15 cellular contexts compared by ENCODE assay signal in the genomic region with DNA sequence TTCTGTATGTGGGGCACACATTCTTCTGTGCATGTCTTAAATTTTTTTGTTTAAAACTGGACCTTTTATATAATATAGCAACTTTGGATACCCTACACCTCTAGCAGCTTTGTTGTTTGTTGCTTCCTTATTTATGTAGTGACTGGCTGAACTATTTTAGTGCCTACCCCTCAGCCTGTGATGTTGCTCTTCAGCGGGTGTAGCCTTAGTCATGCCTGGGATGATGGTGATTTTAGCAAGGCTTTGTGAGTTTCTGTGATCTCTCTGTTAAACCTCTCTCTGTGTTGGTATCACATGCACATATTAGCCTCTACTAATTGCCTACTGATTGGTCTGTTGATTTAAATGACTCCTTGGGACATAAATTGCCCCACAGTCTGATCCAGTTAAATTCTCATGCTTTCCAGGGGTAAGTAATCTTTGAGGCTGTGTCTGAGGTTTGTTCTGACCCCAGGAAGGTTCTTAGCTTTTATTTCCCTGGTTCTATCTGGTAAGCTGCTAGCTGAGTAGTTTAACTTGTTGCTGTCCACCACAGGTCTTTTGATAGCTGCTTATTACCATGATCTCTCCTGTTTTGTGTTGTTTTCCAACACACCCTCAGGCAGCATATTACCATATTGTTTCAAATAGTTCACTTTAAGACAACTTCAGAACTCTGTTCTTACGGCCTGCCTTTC. TPM values are rescaled to one million over a fixed set of nuclear protein-coding genes. Genes with fewer than 3 reads are reported as not detected.
A peak's percentile ranks its signal among the peaks of the same experiment; 100 is the strongest.
DNase-seq lines count a peak whose midpoint lies in the region; ATAC-seq and TF ChIP-seq lines count a peak whose summit lies in the region.
"Had no signal": no experiment of that assay in that cellular context is flagged by ENCODE, and none has a peak within 500 bp of the region (broad histone marks: within the 10 kb centered on the region; RNA-seq: fewer than 3 reads in every experiment).

No MANE protein-coding gene starts in this region.

- H3K27ac Mint-ChIP-seq in HFFc6 = peak overlapping the region; percentile 43
- H3K27ac Mint-ChIP-seq in effector memory CD8-positive, alpha-beta T cell = peak overlapping the region; percentile 25 to 46

- H3K4me3 Mint-ChIP-seq in HFFc6 = no peak overlapping the region; the same call in 1 of the 2 replicates
- peak overlapping the region in 1 of 2 donors; percentile 50 for H3K4me3 Mint-ChIP-seq in effector memory CD8-positive, alpha-beta T cell

- ATAC-seq in effector memory CD8-positive, alpha-beta T cell (replicated peaks) = no peak
- ATAC-seq in HG03439 (IDR thresholded peaks at IDR 0.05; ENCODE audit: unreplicated experiment) = no peak
- ATAC-seq in omental fat pad (ENCODE audit: low FRiP score) = no peak

- H3K36me3 ChIP-seq in neutrophil = no peaks in the 10 kb centered on the region
- H3K36me3 ChIP-seq: thoracic aorta had no signal

- peaks cover 42% of the 10 kb centered on the region for H3K4me1 Mint-ChIP-seq in HFFc6 (ENCODE audit: low read depth)
- peaks cover 40 to 60% of the 10 kb centered on the region in 2 donors for H3K4me1 Mint-ChIP-seq in effector memory CD8-positive, alpha-beta T cell (ENCODE audit: low read depth in 2 of 2)

- DNase-seq in DMS53 (lab: John Stamatoyannopoulos, UW) (peak; percentile 14), DMS53 treated with DMSO at 0.1 percent for 48 hours (lab: John Stamatoyannopoulos, UW; ENCODE audit: unreplicated experiment) (no peak), HFFc6 (peak; percentile 6), omental fat pad (ENCODE audit: low spot score) (no peak), NCI-H1092 treated with DMSO at 0.1 percent for 48 hours (lab: John Stamatoyannopoulos, UW) (no peak)
- no peak for DNase-seq in effector memory CD8-positive, alpha-beta T cell
- DNase-seq: activated effector memory CD4-positive, alpha-beta T cell treated with anti-CD3 and anti-CD28 coated beads, Interleukin-2, amount 50 U/mL, for 16 hours; COR-L47; Kasumi-1; NCI-H2081 had no signal

- no peak overlapping the region for H3K4me3 ChIP-seq in neutrophil (ENCODE audit: low read depth in 1 of 2, low read length in 1 of 2)
- H3K4me3 ChIP-seq: coronary artery, thoracic aorta had no signal

- no peaks in the 10 kb centered on the region for H3K27me3 Mint-ChIP-seq in HFFc6 (ENCODE audit: insufficient read depth)
- no peaks in the 10 kb centered on the region for H3K27me3 Mint-ChIP-seq in effector memory CD8-positive, alpha-beta T cell

- H3K9me3 ChIP-seq in neutrophil = no peaks in the 10 kb centered on the region
- H3K9me3 ChIP-seq: thoracic aorta had no signal

- H3K9me3 Mint-ChIP-seq in HFFc6 = no peaks in the 10 kb centered on the region; the same call in 1 of the 2 replicates
- no peaks in the 10 kb centered on the region for H3K9me3 Mint-ChIP-seq in effector memory CD8-positive, alpha-beta T cell

- no peaks in the 10 kb centered on the region for H3K27me3 ChIP-seq in neutrophil

- TF ChIP-seq CTCF in HFFc6 (IDR thresholded peaks at IDR 0.05) (no peak), neutrophil (IDR thresholded peaks at IDR 0.05) (no peak), omental fat pad (IDR thresholded peaks at IDR 0.05) (no peak)

- H3K27ac ChIP-seq in neutrophil = peak overlapping the region; percentile 41
- H3K27ac ChIP-seq: 22Rv1, coronary artery had no signal

- peaks cover 7% of the 10 kb centered on the region for H3K36me3 Mint-ChIP-seq in HFFc6 (ENCODE audit: low read depth)
- H3K36me3 Mint-ChIP-seq in effector memory CD8-positive, alpha-beta T cell (ENCODE audit: insufficient read depth) = peaks cover 3% of the 10 kb centered on the region

- peaks cover 11 to 21% of the 10 kb centered on the region in 2 experiments for H3K4me1 ChIP-seq in neutrophil (ENCODE audit: control insufficient read depth in 1 of 2, insufficient read depth in 1 of 2, low read depth in 1 of 2, low read length in 1 of 2)

RNA-seq across cellular contexts. Expression of gene USP9X, which starts 22.9 kb away (rescaled TPM):
- 10 to 100 TPM; 54.1 to 73.0 (median 60.9) TPM for total RNA-seq in HFFc6 (2021; fragmentation: NEBNext Ultra II Directional; extraction: Animal tissue kit (Norgen Biotek cat#: 25700))
- 100 to 1,000 TPM in 3 of 4 donors, 10 to 100 TPM in 1; 72.4 to 160 (median 129) TPM for total RNA-seq in omental fat pad

Comparison
In these comparisons a context has a peak if more than half of its experiments do, and no peak if none do; other contexts are left out.
1. DNase-seq: peak in DMS53 (single experiment) and HFFc6 (single experiment); none in DMS53 treated with DMSO at 0.1 percent for 48 hours (single experiment), effector memory CD8-positive, alpha-beta T cell (0 of 3), omental fat pad (single experiment) and NCI-H1092 treated with DMSO at 0.1 percent for 48 hours (single experiment).